In the genomic region with DNA sequence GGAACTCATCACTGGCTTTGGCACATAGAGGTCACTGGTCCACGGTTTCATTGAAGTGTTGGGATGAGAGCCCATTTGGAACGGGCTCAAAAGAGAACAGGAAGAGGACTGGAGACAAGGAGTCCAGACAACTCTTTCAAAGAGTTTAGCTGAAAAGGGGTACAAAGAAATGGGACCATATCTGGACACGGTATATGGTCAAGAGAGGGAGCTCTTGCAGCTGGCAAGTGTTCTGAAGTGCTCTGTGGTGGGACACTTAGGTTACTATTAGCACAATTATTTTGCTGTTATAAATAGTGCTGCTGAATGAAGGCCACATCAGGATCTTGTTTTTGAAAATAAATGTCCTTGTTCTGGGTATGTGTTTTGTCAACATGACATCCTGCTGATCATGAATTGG, we compare ENCODE assay signal across 18 cellular contexts. TPM values are rescaled to one million over a fixed set of nuclear protein-coding genes. Genes with fewer than 3 reads are reported as not detected.
DNase-seq lines count a peak whose midpoint lies in the region; ATAC-seq and TF ChIP-seq lines count a peak whose summit lies in the region.
"Had no signal": no experiment of that assay in that cellular context is flagged by ENCODE, and none has a peak within 500 bp of the region (broad histone marks: within the 10 kb centered on the region; RNA-seq: fewer than 3 reads in every experiment).

No MANE protein-coding gene starts in this region.

- DNase-seq in A673 (ENCODE audit: low spot score) (peak; percentile 5), GM20000 (ENCODE audit: low spot score) (peak; percentile 31), RPMI7951 (ENCODE audit: low read depth) (peak; percentile 20), fibroblast of the aortic adventitia (ENCODE audit: low read depth) (peak; percentile 12), NCI-H1417 treated with DMSO at 0.1 percent for 48 hours (lab: John Stamatoyannopoulos, UW) (no peak), HEK293T (ENCODE audit: extremely low spot score) (no peak)
- DNase-seq: ACHN; aorta; CD4-positive, alpha-beta memory T cell; esophagus squamous epithelium; left cardiac atrium; NCI-H1092; NCI-H82; upper lobe of right lung had no signal

- no peaks in the 10 kb centered on the region for H3K27me3 ChIP-seq in A673 (replicated peaks; ENCODE audit: insufficient read depth, low read depth, low read length, poor library complexity)
- H3K27me3 ChIP-seq: esophagus squamous epithelium, upper lobe of right lung had no signal

- TF ChIP-seq CTCF in A673 (conservative IDR thresholded peaks at IDR 0.05; ENCODE audit: low read depth, low read length): 0 out of 2 replicates have a peak, but pooled peaks have one; percentile 18
- peak; percentile 15 for TF ChIP-seq CTCF in GM20000 (IDR thresholded peaks at IDR 0.05; ENCODE audit: extremely low read depth, missing control alignments)
- no peak for TF ChIP-seq CTCF in fibroblast of the aortic adventitia (IDR thresholded peaks at IDR 0.05; ENCODE audit: insufficient read depth, low read length)

- CTCF ChIA-PET in A673 (lab: Charles Lee) (no interaction called here), HEK293T (lab: Yijun Ruan, JAX) (no interaction called here)

- BruUV-seq in A673 (replicated peaks; lab: Mats Ljungman, UMichigan): no TSS peak

- H3K4me3 ChIP-seq in A673 (ENCODE audit: low read depth, low read length, poor library complexity, severe bottlenecking) (no peak overlapping the region), fibroblast of the aortic adventitia (ENCODE audit: low read depth, low read length) (no peak overlapping the region)
- H3K4me3 ChIP-seq: esophagus squamous epithelium, skin epidermis, upper lobe of right lung had no signal

- no peak overlapping the region for H3K27ac ChIP-seq in A673 (ENCODE audit: low read depth, low read length, poor library complexity, severe bottlenecking)
- H3K27ac ChIP-seq: esophagus squamous epithelium, skin epidermis, upper lobe of right lung had no signal

- ATAC-seq in GM21515 (IDR thresholded peaks at IDR 0.05; ENCODE audit: unreplicated experiment): no peak
- no peak for ATAC-seq in GM21576 (IDR thresholded peaks at IDR 0.05; ENCODE audit: unreplicated experiment)
- ATAC-seq: left cardiac atrium, upper lobe of right lung had no signal

- H3K4me1 ChIP-seq in A673 (ENCODE audit: insufficient read depth, low read length, poor library complexity, severe bottlenecking): no peaks in the 10 kb centered on the region
- H3K4me1 ChIP-seq: esophagus squamous epithelium, upper lobe of right lung had no signal

- H3K9me3 ChIP-seq in A673 (ENCODE audit: low read depth, low read length, poor library complexity, severe bottlenecking): no peaks in the 10 kb centered on the region
- H3K9me3 ChIP-seq: esophagus squamous epithelium, upper lobe of right lung had no signal

- POLR2A ChIA-PET in A673 (lab: Charles Lee; ENCODE audit: low non-redundant PET): no interaction called here
- POLR2A ChIA-PET in HEK293T (lab: Yijun Ruan, JAX): no interaction called here

- intact Hi-C loops in A673 (cut with micrococcal nuclease; ENCODE audit: unreplicated experiment): no loop called here

- H3K36me3 ChIP-seq in A673 (ENCODE audit: insufficient read depth, low read length, poor library complexity, severe bottlenecking): no peaks in the 10 kb centered on the region
- H3K36me3 ChIP-seq: esophagus squamous epithelium, upper lobe of right lung had no signal

TF ChIP-seq in HEK293T, 16 proteins besides CTCF, POLR2A, EP300 and RAD21:
- TF ChIP-seq ELF4 (IDR thresholded peaks at IDR 0.05) (no peak), ARNT (IDR thresholded peaks at IDR 0.05) (no peak), BHLHE40 (IDR thresholded peaks at IDR 0.05; ENCODE audit: borderline replicate concordance) (no peak), CTBP1 (IDR thresholded peaks at IDR 0.05; ENCODE audit: borderline replicate concordance) (no peak), FOXK2 (IDR thresholded peaks at IDR 0.05) (no peak), L3MBTL2 (conservative IDR thresholded peaks at IDR 0.05) (no peak), FOXM1 (IDR thresholded peaks at IDR 0.05; ENCODE audit: borderline replicate concordance) (no peak), SP1 (IDR thresholded peaks at IDR 0.05) (no peak), HDGF (IDR thresholded peaks at IDR 0.05; ENCODE audit: borderline replicate concordance) (no peak), TARDBP (IDR thresholded peaks at IDR 0.05) (no peak), ZNF384 (IDR thresholded peaks at IDR 0.05) (no peak), NFRKB (IDR thresholded peaks at IDR 0.05) (no peak)
- TF ChIP-seq, protein P1, sequence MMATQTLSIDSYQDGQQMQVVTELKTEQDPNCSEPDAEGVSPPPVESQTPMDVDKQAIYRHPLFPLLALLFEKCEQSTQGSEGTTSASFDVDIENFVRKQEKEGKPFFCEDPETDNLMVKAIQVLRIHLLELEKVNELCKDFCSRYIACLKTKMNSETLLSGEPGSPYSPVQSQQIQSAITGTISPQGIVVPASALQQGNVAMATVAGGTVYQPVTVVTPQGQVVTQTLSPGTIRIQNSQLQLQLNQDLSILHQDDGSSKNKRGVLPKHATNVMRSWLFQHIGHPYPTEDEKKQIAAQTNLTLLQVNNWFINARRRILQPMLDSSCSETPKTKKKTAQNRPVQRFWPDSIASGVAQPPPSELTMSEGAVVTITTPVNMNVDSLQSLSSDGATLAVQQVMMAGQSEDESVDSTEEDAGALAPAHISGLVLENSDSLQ (IDR thresholded peaks at IDR 0.05): no peak

RNA-seq across cellular contexts. Expression of a gene that starts 4.6 kb away (rescaled TPM):
- 0.13 and 1.1 TPM in 2 replicates for total RNA-seq in A673 (2021)
- not detected in 2 replicates for total RNA-seq in RPMI7951 (2014; rRNA removed; shearing (Covaris generic))
- 0.09 TPM in 1 of 2 replicates, not detected in the other for total RNA-seq in fibroblast of the aortic adventitia (ENCODE audit: low replicate concordance)
- total RNA-seq: HT1080 had no signal

RNA-seq across cellular contexts. Expression of a gene that starts 27.3 kb away (rescaled TPM):
- total RNA-seq in A673 (2021) (44.3 and 49.6 TPM in 2 replicates), fibroblast of the aortic adventitia (ENCODE audit: low replicate concordance) (37.5 and 55.8 TPM in 2 replicates)
- total RNA-seq in RPMI7951 (2014; rRNA removed; shearing (Covaris generic)): 71.4 and 77.5 TPM in 2 replicates

RNA-seq across cellular contexts. Expression of a gene that starts 55.9 kb away (rescaled TPM):
- total RNA-seq in A673 (2021) (8.1 and 9.6 TPM in 2 replicates), fibroblast of the aortic adventitia (ENCODE audit: low replicate concordance) (8.9 and 13.4 TPM in 2 replicates)
- 1.3 and 2.9 TPM in 2 replicates for total RNA-seq in RPMI7951 (2014; rRNA removed; shearing (Covaris generic))
- total RNA-seq: HT1080 had no signal

Comparison
In these comparisons a context has a peak if more than half of its experiments do, and no peak if none do; other contexts are left out.
1. DNase-seq: peak in A673 (single experiment), GM20000 (single experiment), RPMI7951 (single experiment) and fibroblast of the aortic adventitia (single experiment); none in NCI-H1417 treated with DMSO at 0.1 percent for 48 hours (single experiment) and HEK293T (single experiment).